Comparison of ENCODE assay signal across 19 cellular contexts in genomic region chr16:21703589-21704174, GRCh38. TPM values are rescaled to one million over a fixed set of nuclear protein-coding genes. Genes with fewer than 3 reads are reported as not detected.
DNase-seq lines count a peak whose midpoint lies in the region; ATAC-seq and TF ChIP-seq lines count a peak whose summit lies in the region.
"Had no signal": no experiment of that assay in that cellular context is flagged by ENCODE, and none has a peak within 500 bp of the region (broad histone marks: within the 10 kb centered on the region; RNA-seq: fewer than 3 reads in every experiment).

No MANE protein-coding gene starts in this region.

- intact Hi-C loops in testis (cut with DNase I; ENCODE audit: low total_unique reads) (no loop called here), sigmoid colon (cut with DNase I) (no loop called here)

- no peaks in the 10 kb centered on the region for H3K9me3 Mint-ChIP-seq in activated CD4-positive, alpha-beta memory T cell treated with anti-CD3 and anti-CD28 coated beads, Interleukin-2, amount 10 ng/mL, durations not matched to agents 7 days and 5 days
- H3K9me3 Mint-ChIP-seq: natural killer cell treated with Interleukin-12 subunit alpha and Interleukin-12 subunit beta and Interleukin-15 and Interleukin-18, amount 100 ng/mL, for 72 hours had no signal

- H3K27ac Mint-ChIP-seq in activated CD4-positive, alpha-beta memory T cell treated with anti-CD3 and anti-CD28 coated beads, Interleukin-2, amount 10 ng/mL, durations not matched to agents 7 days and 5 days = no peak overlapping the region
- H3K27ac Mint-ChIP-seq: natural killer cell treated with Interleukin-12 subunit alpha and Interleukin-12 subunit beta and Interleukin-15 and Interleukin-18, amount 100 ng/mL, for 72 hours had no signal

- CTCF ChIA-PET in activated CD4-positive, alpha-beta memory T cell treated with anti-CD3 and anti-CD28 coated beads, Interleukin-2, amount 10 ng/mL, durations not matched to agents 7 days and 5 days (lab: Charles Lee) = interaction anchor here (2.6 kb wide), 1 partner anchor 46 kb away, joined by 8 read pairs; no protein-coding TSS in a partner anchor

- TF ChIP-seq POLR2A in testis (IDR thresholded peaks at IDR 0.05) (no peak), sigmoid colon (IDR thresholded peaks at IDR 0.05) (no peak)

- H3K27me3 ChIP-seq in OCI-LY3 (ENCODE audit: low read depth, low read length) = peaks cover 20% of the 10 kb centered on the region
- no peaks in the 10 kb centered on the region for H3K27me3 ChIP-seq in testis
- peaks cover 0 to 6% (median 0%) of the 10 kb centered on the region in 3 donors for H3K27me3 ChIP-seq in sigmoid colon
- H3K27me3 ChIP-seq: tibial nerve had no signal

- H3K27ac ChIP-seq in OCI-LY3 (ENCODE audit: low read length) (no peak overlapping the region), testis (no peak overlapping the region), sigmoid colon (no peak overlapping the region)
- H3K27ac ChIP-seq: KMS-11, left ventricle myocardium inferior, tibial nerve had no signal

- no peaks in the 10 kb centered on the region for H3K36me3 Mint-ChIP-seq in activated CD4-positive, alpha-beta memory T cell treated with anti-CD3 and anti-CD28 coated beads, Interleukin-2, amount 10 ng/mL, durations not matched to agents 7 days and 5 days (ENCODE audit: low read depth)
- H3K36me3 Mint-ChIP-seq: natural killer cell treated with Interleukin-12 subunit alpha and Interleukin-12 subunit beta and Interleukin-15 and Interleukin-18, amount 100 ng/mL, for 72 hours had no signal

- no peak for TF ChIP-seq EP300 in sigmoid colon (IDR thresholded peaks at IDR 0.05)

- peak; percentile 23 for DNase-seq in COLO829 (ENCODE audit: low spot score)
- DNase-seq in testis = no peak
- DNase-seq in sigmoid colon = no peak
- no peak for DNase-seq in activated CD4-positive, alpha-beta memory T cell treated with anti-CD3 and anti-CD28 coated beads, Interleukin-2, amount 10 ng/mL, durations not matched to agents 7 days and 5 days
- DNase-seq: activated CD4-positive, alpha-beta T cell treated with anti-CD3 and anti-CD28 coated beads, Interleukin-2, amount 50 U/mL, for 1 hour; activated T-cell treated with anti-CD3 and anti-CD28 coated beads, Interleukin-2, amount 50 U/mL, for 48 hours; left ventricle myocardium inferior; NCI-H187 treated with DMSO at 0.1 percent for 48 hours; stimulated activated CD4-positive, alpha-beta T cell treated with anti-CD3 and anti-CD28 coated beads, Interleukin-1b, Interleukin-23, amount 100 ng/mL, for 48 hours; stimulated activated CD8-positive, alpha-beta memory T cell treated with anti-CD3 and anti-CD28 coated beads, Interleukin-4, amount 100 ng/mL, for 48 hours; T1000 had no signal

- POLR2A ChIA-PET in activated CD4-positive, alpha-beta memory T cell treated with anti-CD3 and anti-CD28 coated beads, Interleukin-2, amount 10 ng/mL, durations not matched to agents 7 days and 5 days (lab: Charles Lee) = no interaction called here

- H3K4me3 ChIP-seq in OCI-LY3 (ENCODE audit: low read length) (peak overlapping the region; percentile 3; the same call in 1 of the 2 replicates), testis (no peak overlapping the region), sigmoid colon (no peak overlapping the region)
- H3K4me3 ChIP-seq: left ventricle myocardium inferior, tibial nerve had no signal

- H3K79me2 ChIP-seq in OCI-LY3 (ENCODE audit: low read length) = no peaks in the 10 kb centered on the region

- H3K4me3 Mint-ChIP-seq in activated CD4-positive, alpha-beta memory T cell treated with anti-CD3 and anti-CD28 coated beads, Interleukin-2, amount 10 ng/mL, durations not matched to agents 7 days and 5 days = no peak overlapping the region
- H3K4me3 Mint-ChIP-seq: natural killer cell treated with Interleukin-12 subunit alpha and Interleukin-12 subunit beta and Interleukin-15 and Interleukin-18, amount 100 ng/mL, for 72 hours had no signal

- H3K4me1 Mint-ChIP-seq in activated CD4-positive, alpha-beta memory T cell treated with anti-CD3 and anti-CD28 coated beads, Interleukin-2, amount 10 ng/mL, durations not matched to agents 7 days and 5 days = peaks cover 12% of the 10 kb centered on the region

- H3K36me3 ChIP-seq in OCI-LY3 (replicated peaks; ENCODE audit: low read depth, low read length) (no peaks in the 10 kb centered on the region), testis (ENCODE audit: low read depth, missing control alignments) (no peaks in the 10 kb centered on the region), sigmoid colon (no peaks in the 10 kb centered on the region)
- H3K36me3 ChIP-seq: left ventricle myocardium inferior, tibial nerve had no signal

- WGBS in testis, 2 donors = 68 to 82% methylated on average over 5 of the region's 5 CpGs
- 67 to 72% methylated on average over 5 of the region's 5 CpGs for WGBS in sigmoid colon, 2 donors

- TF ChIP-seq CTCF in OCI-LY3 (IDR thresholded peaks at IDR 0.05; ENCODE audit: low read depth, low read length) (no peak), testis (IDR thresholded peaks at IDR 0.05) (no peak), sigmoid colon (IDR thresholded peaks at IDR 0.05) (no peak)

- no peaks in the 10 kb centered on the region for H3K27me3 Mint-ChIP-seq in activated CD4-positive, alpha-beta memory T cell treated with anti-CD3 and anti-CD28 coated beads, Interleukin-2, amount 10 ng/mL, durations not matched to agents 7 days and 5 days

- no peak overlapping the region for H3K9ac ChIP-seq in OCI-LY3 (ENCODE audit: low read length)
- H3K9ac ChIP-seq: KMS-11 had no signal

- no peak overlapping the region for H2AFZ ChIP-seq in OCI-LY3 (ENCODE audit: low read depth, low read length)

- peak overlapping the region; percentile 60 for H3K4me2 ChIP-seq in OCI-LY3 (ENCODE audit: low read length)
- H3K4me2 ChIP-seq: KMS-11 had no signal

- H4K20me1 ChIP-seq in OCI-LY3 (ENCODE audit: insufficient read depth, low read length) = no peaks in the 10 kb centered on the region

- peak; percentile 75 for ATAC-seq in GM19043 (IDR thresholded peaks at IDR 0.05; ENCODE audit: low read depth, unreplicated experiment)
- peak; percentile 56 for ATAC-seq in HG02852 (IDR thresholded peaks at IDR 0.05; ENCODE audit: unreplicated experiment)
- no peak for ATAC-seq in GM21723 (IDR thresholded peaks at IDR 0.05; ENCODE audit: unreplicated experiment)

- peaks cover 22% of the 10 kb centered on the region for H3K4me1 ChIP-seq in OCI-LY3 (ENCODE audit: low read length)
- no peaks in the 10 kb centered on the region for H3K4me1 ChIP-seq in testis
- peaks cover 0 to 5% (median 2%) of the 10 kb centered on the region in 4 donors for H3K4me1 ChIP-seq in sigmoid colon
- H3K4me1 ChIP-seq: tibial nerve had no signal

- H3K9me3 ChIP-seq in OCI-LY3 (ENCODE audit: insufficient read depth, low read length) (no peaks in the 10 kb centered on the region), testis (no peaks in the 10 kb centered on the region), sigmoid colon (no peaks in the 10 kb centered on the region)
- H3K9me3 ChIP-seq: left ventricle myocardium inferior, tibial nerve had no signal

RNA-seq across cellular contexts. Expression of gene OTOA, which starts 39.9 kb away (rescaled TPM):
- total RNA-seq in testis (10 to 100 TPM in 1 of 2 donors, 1 to 10 TPM in 1; 6.5 to 11.2 TPM), sigmoid colon (under 1 TPM in 2 of 4 donors, not detected in 2; 0.14 to 0.83 TPM)
- polyA plus RNA-seq in testis (ENCODE audit: insufficient read depth, low read depth, low replicate concordance) (19.7 TPM), sigmoid colon (under 1 TPM; 0.22 to 0.60 (median 0.46) TPM)
- total RNA-seq in activated CD4-positive, alpha-beta memory T cell treated with anti-CD3 and anti-CD28 coated beads, Interleukin-2, amount 10 ng/mL, durations not matched to agents 7 days and 5 days = under 1 TPM; 0.15 to 0.18 TPM
- polyA plus RNA-seq: AG04450 had no signal

RNA-seq across cellular contexts. Expression of gene IGSF6, which starts 51.3 kb away (rescaled TPM):
- under 1 TPM in 1 of 2 donors, not detected in 1; 0.81 TPM for total RNA-seq in testis
- 1.4 TPM for polyA plus RNA-seq in testis (ENCODE audit: insufficient read depth, low read depth, low replicate concordance)
- 1 to 10 TPM in 3 of 4 donors, under 1 TPM in 1; 0.83 to 3.9 (median 1.5) TPM for total RNA-seq in sigmoid colon
- polyA plus RNA-seq in sigmoid colon = 10 to 100 TPM in 1 of 3 donors, 1 to 10 TPM in 2; 3.0 to 14.1 (median 6.7) TPM
- total RNA-seq in activated CD4-positive, alpha-beta memory T cell treated with anti-CD3 and anti-CD28 coated beads, Interleukin-2, amount 10 ng/mL, durations not matched to agents 7 days and 5 days = under 1 TPM; 0.15 TPM
- total RNA-seq: natural killer cell treated with Interleukin-12 subunit alpha and Interleukin-12 subunit beta and Interleukin-15 and Interleukin-18, amount 100 ng/mL, for 72 hours had no signal
- polyA plus RNA-seq: AG04450 had no signal

Comparison
In these comparisons a context has a peak if more than half of its experiments do, and no peak if none do; other contexts are left out.
1. RNA of gene OTOA, which starts 39.9 kb away (total RNA-seq): 6.5 to 11.2 TPM in testis; 0.15 to 0.18 TPM in activated CD4-positive, alpha-beta memory T cell treated with anti-CD3 and anti-CD28 coated beads, Interleukin-2, amount 10 ng/mL, durations not matched to agents 7 days and 5 days and 0.14 to 0.83 TPM in sigmoid colon; every median in the first group is over 4 times any median in the second.